ENCODE assay signal across 1 cellular context in genomic region chr1:1122078-1122811, GRCh38.
TF ChIP-seq lines count a peak whose summit lies in the region.

No MANE protein-coding gene starts in this region.

TF ChIP-seq in HepG2, 621 proteins besides CTCF, POLR2A, EP300 and RAD21 (continued from another document and continues in another):
- no peak for TF ChIP-seq AFF4 (CRISPR knock-in tag; IDR thresholded peaks at IDR 0.05)
- no peak for TF ChIP-seq ZNF691 (CRISPR knock-in tag; IDR thresholded peaks at IDR 0.05; ENCODE audit: borderline replicate concordance, low read depth)
- no peak for TF ChIP-seq HMG20B (CRISPR knock-in tag; conservative IDR thresholded peaks at IDR 0.05)
- peak; percentile 60; the same call in 1 of the 2 replicates for TF ChIP-seq SP4 (CRISPR knock-in tag; IDR thresholded peaks at IDR 0.05)
- TF ChIP-seq ZNF574 (CRISPR knock-in tag; IDR thresholded peaks at IDR 0.05): 0 out of 2 replicates have a peak, but pooled peaks have one; percentile 33
- TF ChIP-seq ETV5 (CRISPR knock-in tag; IDR thresholded peaks at IDR 0.05; ENCODE audit: borderline replicate concordance): 0 out of 2 replicates have a peak, but pooled peaks have one; percentile 17
- TF ChIP-seq GTF2F1 (IDR thresholded peaks at IDR 0.05; ENCODE audit: low read length): no peak
- no peak for TF ChIP-seq E2F1 (CRISPR knock-in tag; IDR thresholded peaks at IDR 0.05)
- 0 out of 2 replicates have a peak, but pooled peaks have one; percentile 67 for TF ChIP-seq GLI4 (CRISPR knock-in tag; IDR thresholded peaks at IDR 0.05; ENCODE audit: borderline replicate concordance)
- TF ChIP-seq HDAC6 (IDR thresholded peaks at IDR 0.05; ENCODE audit: low read depth, low read length): no peak
- no peak for TF ChIP-seq PLRG1 (conservative IDR thresholded peaks at IDR 0.05)
- TF ChIP-seq ZNF607 (CRISPR knock-in tag; IDR thresholded peaks at IDR 0.05; ENCODE audit: borderline replicate concordance): no peak
- TF ChIP-seq SAFB2 (CRISPR knock-in tag; IDR thresholded peaks at IDR 0.05; ENCODE audit: borderline replicate concordance, low read depth): no peak
- peak; percentile 61 for TF ChIP-seq ZFY (CRISPR knock-in tag; IDR thresholded peaks at IDR 0.05)
- TF ChIP-seq PTBP1 (IDR thresholded peaks at IDR 0.05; ENCODE audit: low read depth, low read length, poor library complexity, severe bottlenecking): no peak
- no peak for TF ChIP-seq ZNF615 (CRISPR knock-in tag; IDR thresholded peaks at IDR 0.05; ENCODE audit: borderline replicate concordance)
- no peak for TF ChIP-seq PBX2 (CRISPR knock-in tag; IDR thresholded peaks at IDR 0.05)
- no peak for TF ChIP-seq ZNF503 (CRISPR knock-in tag; IDR thresholded peaks at IDR 0.05)
- TF ChIP-seq ZNF766 (CRISPR knock-in tag; IDR thresholded peaks at IDR 0.05; ENCODE audit: borderline replicate concordance): no peak
- TF ChIP-seq SIN3B (IDR thresholded peaks at IDR 0.05; ENCODE audit: low read length): no peak
- TF ChIP-seq HBP1 (CRISPR knock-in tag; IDR thresholded peaks at IDR 0.05; ENCODE audit: low read depth): no peak
- TF ChIP-seq SOX5 (CRISPR knock-in tag; IDR thresholded peaks at IDR 0.05; ENCODE audit: borderline replicate concordance): no peak; the same call in 1 of the 2 replicates
- no peak for TF ChIP-seq CREB3 (CRISPR knock-in tag; IDR thresholded peaks at IDR 0.05)
- no peak for TF ChIP-seq HDAC2 (CRISPR knock-in tag; IDR thresholded peaks at IDR 0.05)
- no peak for TF ChIP-seq GATA4 (IDR thresholded peaks at IDR 0.05; ENCODE audit: borderline replicate concordance, low read depth)
- no peak for TF ChIP-seq ZZZ3 (CRISPR knock-in tag; IDR thresholded peaks at IDR 0.05; ENCODE audit: borderline replicate concordance)
- no peak for TF ChIP-seq POGZ (CRISPR knock-in tag; IDR thresholded peaks at IDR 0.05)
- no peak for TF ChIP-seq ZNF326 (CRISPR knock-in tag; IDR thresholded peaks at IDR 0.05; ENCODE audit: borderline replicate concordance)
- no peak for TF ChIP-seq ZNF674 (CRISPR knock-in tag; IDR thresholded peaks at IDR 0.05; ENCODE audit: low read depth)
- TF ChIP-seq JARID2 (CRISPR knock-in tag; IDR thresholded peaks at IDR 0.05; ENCODE audit: insufficient replicate concordance): peak; percentile 88
- 0 out of 2 replicates have a peak, but pooled peaks have one; percentile 68 for TF ChIP-seq DZIP1 (CRISPR knock-in tag; IDR thresholded peaks at IDR 0.05)
- TF ChIP-seq KDM3A (CRISPR knock-in tag; IDR thresholded peaks at IDR 0.05; ENCODE audit: low read depth): 0 out of 2 replicates have a peak, but pooled peaks have one; percentile 44
- TF ChIP-seq ZMYM2 (CRISPR knock-in tag; IDR thresholded peaks at IDR 0.05): no peak
- no peak for TF ChIP-seq SRSF1 (optimal IDR thresholded peaks at IDR 0.05; ENCODE audit: low read depth, low read length)
- TF ChIP-seq NFE2L1 (CRISPR knock-in tag; IDR thresholded peaks at IDR 0.05; ENCODE audit: borderline replicate concordance): no peak
- peak; percentile 65; the same call in 1 of the 2 replicates for TF ChIP-seq ZGPAT (CRISPR knock-in tag; IDR thresholded peaks at IDR 0.05)
- TF ChIP-seq SMC3 (IDR thresholded peaks at IDR 0.05; ENCODE audit: low read length): peak; percentile 65; the same call in 1 of the 2 replicates
- TF ChIP-seq MXD4 (CRISPR knock-in tag; IDR thresholded peaks at IDR 0.05): no peak
- no peak for TF ChIP-seq ZNF362 (CRISPR knock-in tag; IDR thresholded peaks at IDR 0.05; ENCODE audit: borderline replicate concordance)
- TF ChIP-seq ZSCAN21 (CRISPR knock-in tag; IDR thresholded peaks at IDR 0.05; ENCODE audit: borderline replicate concordance): peak; percentile 45; the same call in 1 of the 2 replicates
- TF ChIP-seq HNRNPH1 (optimal IDR thresholded peaks at IDR 0.05; ENCODE audit: low read depth, low read length): no peak
